In genomic region chr4:125639182-125639621, GRCh38 we compare ENCODE assay signal across 13 cellular contexts.
A peak's percentile ranks its signal among the peaks of the same experiment; 100 is the strongest.
DNase-seq lines count a peak whose midpoint lies in the region; ATAC-seq and TF ChIP-seq lines count a peak whose summit lies in the region.
"Had no signal": no experiment of that assay in that cellular context is flagged by ENCODE, and none has a peak within 500 bp of the region (broad histone marks: within the 10 kb centered on the region; RNA-seq: fewer than 3 reads in every experiment).

No MANE protein-coding gene starts in this region.

- no peak overlapping the region for H3K4ac ChIP-seq in neuronal stem cell (ENCODE audit: low read length)

- peak overlapping the region; percentile 21 for H3K18ac ChIP-seq in neuronal stem cell (ENCODE audit: low read length)

- H2AK5ac ChIP-seq in neuronal stem cell (ENCODE audit: low read depth, low read length): no peak overlapping the region

- H2BK15ac ChIP-seq in neuronal stem cell (ENCODE audit: low read length): no peak overlapping the region

- TF ChIP-seq CTCF in WTC11 (IDR thresholded peaks at IDR 0.05): no peak
- no peak for TF ChIP-seq CTCF in hepatocyte (IDR thresholded peaks at IDR 0.05; ENCODE audit: poor library complexity)
- no peak for TF ChIP-seq CTCF in activated CD8-positive, alpha-beta T cell treated with anti-CD3 and anti-CD28 coated beads for 36 hours (IDR thresholded peaks at IDR 0.05)

- H3K79me2 ChIP-seq in GM23248 (ENCODE audit: insufficient read depth) (no peaks in the 10 kb centered on the region), hepatocyte (no peaks in the 10 kb centered on the region)

- H3K9ac ChIP-seq in GM23248 (no peak overlapping the region), neuronal stem cell (ENCODE audit: low read depth, low read length, poor library complexity) (no peak overlapping the region)

- H3K9me3 ChIP-seq in GM23248 (ENCODE audit: low read depth): no peaks in the 10 kb centered on the region
- H3K9me3 ChIP-seq in hepatocyte (ENCODE audit: low read depth): no peaks in the 10 kb centered on the region
- H3K9me3 ChIP-seq in neuronal stem cell (replicated peaks in 1 of 2; ENCODE audit: control insufficient read depth in 2 of 2, insufficient read depth in 1 of 2, low read depth in 1 of 2, low read length in 2 of 2): no peaks in the 10 kb centered on the region
- H3K9me3 ChIP-seq: ovary had no signal

- no peaks in the 10 kb centered on the region; the same call in 1 of the 2 replicates for H3K9me2 ChIP-seq in GM23248 (ENCODE audit: insufficient read depth)
- no peaks in the 10 kb centered on the region for H3K9me2 ChIP-seq in hepatocyte (replicated peaks; ENCODE audit: insufficient read depth)

- peak overlapping the region; percentile 94 for H3K27ac Mint-ChIP-seq in WTC11
- H3K27ac Mint-ChIP-seq in activated CD8-positive, alpha-beta T cell treated with anti-CD3 and anti-CD28 coated beads for 36 hours: no peak overlapping the region

- H2BK12ac ChIP-seq in neuronal stem cell (ENCODE audit: low read length): no peak overlapping the region

- H3K4me3 Mint-ChIP-seq in WTC11: peak overlapping the region; percentile 24
- no peak overlapping the region for H3K4me3 Mint-ChIP-seq in activated CD8-positive, alpha-beta T cell treated with anti-CD3 and anti-CD28 coated beads for 36 hours

- peaks cover 12% of the 10 kb centered on the region for H3K9me3 Mint-ChIP-seq in WTC11
- peaks cover 3% of the 10 kb centered on the region for H3K9me3 Mint-ChIP-seq in activated CD8-positive, alpha-beta T cell treated with anti-CD3 and anti-CD28 coated beads for 36 hours

- intact Hi-C loops in activated CD8-positive, alpha-beta T cell treated with anti-CD3 and anti-CD28 coated beads for 36 hours (cut with micrococcal nuclease): no loop called here

- peaks cover 10% of the 10 kb centered on the region for H3K36me3 Mint-ChIP-seq in WTC11
- H3K36me3 Mint-ChIP-seq in activated CD8-positive, alpha-beta T cell treated with anti-CD3 and anti-CD28 coated beads for 36 hours (ENCODE audit: low read depth): no peaks in the 10 kb centered on the region

- no peak overlapping the region for H4K91ac ChIP-seq in neuronal stem cell (ENCODE audit: low read depth, low read length, poor library complexity)

- H2AFZ ChIP-seq in GM23248: peak overlapping the region; percentile 66
- H2AFZ ChIP-seq in hepatocyte: no peak overlapping the region
- peak overlapping the region; percentile 75 for H2AFZ ChIP-seq in neuronal stem cell (ENCODE audit: low read length)

- no peaks in the 10 kb centered on the region for H4K20me1 ChIP-seq in GM23248 (ENCODE audit: insufficient read depth)
- H4K20me1 ChIP-seq in hepatocyte (ENCODE audit: insufficient read depth, poor library complexity, severe bottlenecking): no peaks in the 10 kb centered on the region

- H3K79me1 ChIP-seq in neuronal stem cell (ENCODE audit: low read depth, low read length): no peaks in the 10 kb centered on the region

- H3K27ac ChIP-seq in GM23248 (no peak overlapping the region), hepatocyte (no peak overlapping the region), neuronal stem cell (replicated peaks; ENCODE audit: low read length) (no peak overlapping the region)
- H3K27ac ChIP-seq: ovary had no signal

- H2BK5ac ChIP-seq in neuronal stem cell (ENCODE audit: low read length): no peak overlapping the region

- H3K36me3 ChIP-seq in GM23248 (ENCODE audit: low read depth) (no peaks in the 10 kb centered on the region), hepatocyte (replicated peaks; ENCODE audit: insufficient read depth, low read depth) (no peaks in the 10 kb centered on the region), neuronal stem cell (replicated peaks in 1 of 2; ENCODE audit: control insufficient read depth in 2 of 2, insufficient read depth in 2 of 2, low read length in 2 of 2) (no peaks in the 10 kb centered on the region)
- H3K36me3 ChIP-seq: ovary had no signal

- in situ Hi-C loops in GM23248 (cut with MboI): no loop called here

- DNase-seq in GM23248 (peak; percentile 48), WTC11 (ENCODE audit: low spot score) (peak; percentile 68), hepatocyte (ENCODE audit: low spot score) (peak; percentile 17), neuronal stem cell (ENCODE audit: low spot score) (peak; percentile 1), GM19240 (ENCODE audit: insufficient read length, low spot score) (no peak)
- no peak for DNase-seq in activated CD8-positive, alpha-beta T cell treated with anti-CD3 and anti-CD28 coated beads for 36 hours
- DNase-seq: activated effector memory CD4-positive, alpha-beta T cell treated with Interleukin-2 at 50 U/mL for 16 hours; hippocampal formation; NCI-H446 treated with DMSO at 0.1 percent for 48 hours; ovary had no signal

- H2BK120ac ChIP-seq in neuronal stem cell (ENCODE audit: low read depth, low read length): no peak overlapping the region

- POLR2A ChIA-PET in WTC11 (lab: Charles Lee): interaction anchor here (1.0 kb wide), 1 partner anchor 11 kb away, joined by 3 read pairs; no protein-coding TSS in a partner anchor
- POLR2A ChIA-PET in activated CD8-positive, alpha-beta T cell treated with anti-CD3 and anti-CD28 coated beads for 36 hours (lab: Charles Lee): interaction anchor here (1.1 kb wide), 1 partner anchor 1684 kb away, joined by 4 read pairs; no protein-coding TSS in a partner anchor

- 13 to 14% methylated on average over 6 of the region's 6 CpGs for whole genome bisulfite sequencing in GM23248 (ENCODE audit: low coverage in 1 of 2, low lambda C conversion rate in 2 of 2, missing lambda C conversion rate in 2 of 2), 2 experiments
- WGBS in hepatocyte (ENCODE audit: low lambda C conversion rate, missing lambda C conversion rate): 25% methylated on average over 6 of the region's 6 CpGs
- WGBS in neuronal stem cell (ENCODE audit: extremely low coverage in 2 of 2, insufficient read length in 2 of 2, insufficient replicate concordance in 1 of 2), 2 donors: no CpG with 5 or more reads among the region's 6 CpGs

- no peak overlapping the region for H3K4me2 ChIP-seq in GM23248 (ENCODE audit: unreplicated experiment)
- H3K4me2 ChIP-seq in hepatocyte: peak overlapping the region; percentile 23
- peak overlapping the region; percentile 32 for H3K4me2 ChIP-seq in neuronal stem cell (ENCODE audit: insufficient read depth, low read length, poor library complexity, severe bottlenecking)

- no peaks in the 10 kb centered on the region for H3K27me3 ChIP-seq in GM23248 (replicated peaks; ENCODE audit: insufficient read depth)
- H3K27me3 ChIP-seq in hepatocyte: no peaks in the 10 kb centered on the region
- H3K27me3 ChIP-seq in neuronal stem cell (ENCODE audit: control insufficient read depth in 3 of 3, insufficient read depth in 3 of 3, low read depth in 1 of 3, low read length in 3 of 3): no peaks in the 10 kb centered on the region
- H3K27me3 ChIP-seq: ovary had no signal

- no peak overlapping the region for H3K14ac ChIP-seq in neuronal stem cell (ENCODE audit: low read length)

- peaks cover 61% of the 10 kb centered on the region for H3K4me1 Mint-ChIP-seq in WTC11
- H3K4me1 Mint-ChIP-seq in activated CD8-positive, alpha-beta T cell treated with anti-CD3 and anti-CD28 coated beads for 36 hours (ENCODE audit: low read depth): no peaks in the 10 kb centered on the region

- CTCF ChIA-PET in WTC11 (lab: Charles Lee): interaction anchor here (0.6 to 1.7 kb wide), 3 partner anchors 89 to 101 kb away, joined by 3 to 9 read pairs (median 3); no protein-coding TSS in a partner anchor
- CTCF ChIA-PET in activated CD8-positive, alpha-beta T cell treated with anti-CD3 and anti-CD28 coated beads for 36 hours (lab: Charles Lee): no interaction called here

- H3K4me3 ChIP-seq in GM23248 (no peak overlapping the region), hepatocyte (no peak overlapping the region), neuronal stem cell (ENCODE audit: low read length in 2 of 2) (peak overlapping the region; percentile 30 to 33)
- H3K4me3 ChIP-seq: ovary had no signal

- no peaks in the 10 kb centered on the region for H3F3A ChIP-seq in GM23248 (ENCODE audit: insufficient read depth)

- H3K4me1 ChIP-seq in GM23248 (ENCODE audit: insufficient read depth): peaks cover 7% of the 10 kb centered on the region; the same call in 1 of the 2 replicates
- H3K4me1 ChIP-seq in hepatocyte (ENCODE audit: insufficient read depth): no peaks in the 10 kb centered on the region
- H3K4me1 ChIP-seq in neuronal stem cell (ENCODE audit: control insufficient read depth in 2 of 2, insufficient read depth in 1 of 2, low read depth in 1 of 2, low read length in 2 of 2): peaks cover 6 to 14% of the 10 kb centered on the region in 2 donors

- peak; percentile 96 for ATAC-seq in WTC11
- ATAC-seq in HG02759 (IDR thresholded peaks at IDR 0.05; ENCODE audit: unreplicated experiment): no peak
- no peak for ATAC-seq in GM19351 (IDR thresholded peaks at IDR 0.05; ENCODE audit: unreplicated experiment)
- ATAC-seq in activated CD8-positive, alpha-beta T cell treated with anti-CD3 and anti-CD28 coated beads for 36 hours: no peak
- ATAC-seq: activated CD4-positive, CD25-positive, alpha-beta regulatory T cell treated with anti-CD3 and anti-CD28 coated beads, Interleukin-2, amount 50 U/mL, for 24 hours had no signal

- H3K27me3 Mint-ChIP-seq in WTC11 (ENCODE audit: low read depth): no peaks in the 10 kb centered on the region; the same call in 1 of the 2 replicates
- H3K27me3 Mint-ChIP-seq in activated CD8-positive, alpha-beta T cell treated with anti-CD3 and anti-CD28 coated beads for 36 hours: no peaks in the 10 kb centered on the region

- no peak overlapping the region for H4K8ac ChIP-seq in neuronal stem cell (ENCODE audit: low read depth, low read length)

- H3K23ac ChIP-seq in neuronal stem cell (ENCODE audit: low read depth, low read length, poor library complexity): no peak overlapping the region

TF ChIP-seq in WTC11, 78 proteins besides CTCF, POLR2A, EP300 and RAD21 (continues in another document):
- TF ChIP-seq IRF1 (CRISPR knock-in tag; IDR thresholded peaks at IDR 0.05) (no peak), ETV6 (CRISPR knock-in tag; IDR thresholded peaks at IDR 0.05) (0 out of 2 replicates have a peak, but pooled peaks have one; percentile 39), USF1 (CRISPR knock-in tag; IDR thresholded peaks at IDR 0.05) (no peak; the same call in 1 of the 2 replicates), TEAD1 (CRISPR knock-in tag; IDR thresholded peaks at IDR 0.05) (peak; percentile 96)

Comparison
In these comparisons a context has a peak if more than half of its experiments do, and no peak if none do; other contexts are left out.
1. DNase-seq: peak in GM23248 (single experiment), WTC11 (single experiment), hepatocyte (single experiment) and neuronal stem cell (single experiment); none in GM19240 (single experiment) and activated CD8-positive, alpha-beta T cell treated with anti-CD3 and anti-CD28 coated beads for 36 hours (single experiment).
2. H3K4me3 ChIP-seq: peak in neuronal stem cell (2 of 2); none in GM23248 (single experiment) and hepatocyte (single experiment).